8 cellular contexts compared by ENCODE assay signal in genomic region chr20:49216991-49217578, GRCh38. TPM values are rescaled to one million over a fixed set of nuclear protein-coding genes. Genes with fewer than 3 reads are reported as not detected.
DNase-seq lines count a peak whose midpoint lies in the region; ATAC-seq, FAIRE-seq and TF ChIP-seq lines count a peak whose summit lies in the region.

No MANE protein-coding gene starts in this region.

- H3K9me2 ChIP-seq in OCI-LY1 (ENCODE audit: low read depth, low read length), result no peaks in the 10 kb centered on the region

- H3K27me3 ChIP-seq in OCI-LY1 (ENCODE audit: insufficient read depth, low read length), result no peaks in the 10 kb centered on the region
- H3K27me3 ChIP-seq in endothelial cell of umbilical vein (ENCODE audit: control insufficient read depth in 2 of 2, insufficient read depth in 2 of 2, low read length in 2 of 2), result no peaks in the 10 kb centered on the region

- H3K4me1 ChIP-seq in OCI-LY1 (ENCODE audit: insufficient read depth, low read length, severe bottlenecking) (peaks cover 24% of the 10 kb centered on the region), endothelial cell of umbilical vein (ENCODE audit: control insufficient read depth, extremely low read depth, insufficient read depth, low read length) (peaks cover 6% of the 10 kb centered on the region)

- ATAC-seq in HG02763 (IDR thresholded peaks at IDR 0.05; ENCODE audit: unreplicated experiment), result no peak

- peak overlapping the region; percentile 20 for H3K4me3 ChIP-seq in OCI-LY1 (ENCODE audit: low read depth, low read length, poor library complexity, severe bottlenecking)
- H3K4me3 ChIP-seq in endothelial cell of umbilical vein (replicated peaks in 1 of 3; ENCODE audit: insufficient read depth in 1 of 3, low read depth in 1 of 3, low read length in 3 of 3), result no peak overlapping the region

- H3K9me3 ChIP-seq in OCI-LY1 (ENCODE audit: low read length) (no peaks in the 10 kb centered on the region), endothelial cell of umbilical vein (replicated peaks; ENCODE audit: control insufficient read depth, insufficient read depth, low read length) (no peaks in the 10 kb centered on the region)

- dilution Hi-C loops in endothelial cell of umbilical vein (cut with MboI; ENCODE audit: extremely low pct_ligation_motif_present, low sequenced_read_pairs), result no loop called here

- H4K20me1 ChIP-seq in OCI-LY1 (ENCODE audit: insufficient read depth, low read length) (no peaks in the 10 kb centered on the region), endothelial cell of umbilical vein (replicated peaks; ENCODE audit: control insufficient read depth, extremely low read depth, insufficient read depth, low read length) (no peaks in the 10 kb centered on the region)

- H3K36me3 ChIP-seq in OCI-LY1 (ENCODE audit: insufficient read depth, low read length) (peaks cover 9% of the 10 kb centered on the region; the same call in 1 of the 2 replicates), endothelial cell of umbilical vein (ENCODE audit: control insufficient read depth in 2 of 2, extremely low read depth in 1 of 2, insufficient read depth in 2 of 2, low read length in 2 of 2) (peaks cover 0 to 8% of the 10 kb centered on the region in 2 experiments)

- FAIRE-seq in endothelial cell of umbilical vein (lab: Jason Lieb, UNC), result peak; percentile 94

- no peak overlapping the region; the same call in 1 of the 2 replicates for H3K9ac ChIP-seq in OCI-LY1 (ENCODE audit: low read length)
- H3K9ac ChIP-seq in endothelial cell of umbilical vein (replicated peaks; ENCODE audit: extremely low read depth, insufficient read depth, low read length), result no peak overlapping the region

- POLR2A ChIA-PET in endothelial cell of umbilical vein (lab: Charles Lee), result no interaction called here

- no peak overlapping the region for H3K27ac ChIP-seq in OCI-LY1 (ENCODE audit: low read depth, low read length, poor library complexity, severe bottlenecking)
- no peak overlapping the region for H3K27ac ChIP-seq in endothelial cell of umbilical vein (ENCODE audit: insufficient read depth, low read depth, low read length)

- in situ Hi-C loops in KBM-7 (cut with MboI; ENCODE audit: low pct_unique_long_range_greater_than_20kb, low sequenced_read_pairs), result no loop called here

- peak overlapping the region; percentile 67; the same call in 1 of the 2 replicates for H2AFZ ChIP-seq in OCI-LY1 (ENCODE audit: low read length)
- H2AFZ ChIP-seq in endothelial cell of umbilical vein (ENCODE audit: low read depth, low read length), result peak overlapping the region; percentile 89

- H3K79me2 ChIP-seq in OCI-LY1 (ENCODE audit: insufficient read depth, low read length) (peaks cover 15% of the 10 kb centered on the region), endothelial cell of umbilical vein (ENCODE audit: control insufficient read depth, insufficient read depth, low read length) (peaks cover 19% of the 10 kb centered on the region)

- CTCF ChIA-PET in endothelial cell of umbilical vein (lab: Charles Lee), result interaction anchor here (0.6 to 4.8 kb wide), 41 partner anchors 11 to 220 kb away, joined by 3 to 170 read pairs (median 4); partner anchors contain the start of gene STAU1

- no peak for TF ChIP-seq POLR2A in endothelial cell of umbilical vein (IDR thresholded peaks at IDR 0.05; ENCODE audit: low read depth, low read length)

- no TSS peak for BruUV-seq in endothelial cell of umbilical vein (replicated peaks; lab: Mats Ljungman, UMichigan)

- DNase-seq in DMS153 (lab: John Stamatoyannopoulos, UW) (peak; percentile 89), KBM-7 (peak; percentile 95), endothelial cell of umbilical vein (ENCODE audit: low read depth, low spot score) (peak; percentile 89), middle frontal gyrus (ENCODE audit: extremely low spot score, low spot score) (peak; percentile 88)
- DNase-seq in activated CD8-positive, alpha-beta memory T cell treated with anti-CD3 and anti-CD28 coated beads, Interleukin-2, amount 50 U/mL, for 1 hour (ENCODE audit: extremely low read depth), result peak; percentile 86
- DNase-seq in stimulated activated CD8-positive, alpha-beta memory T cell treated with anti-CD3 and anti-CD28 coated beads, Interleukin-2, amount 100 ng/mL, for 48 hours (ENCODE audit: low read depth in 2 of 2), result peak; percentile 88 to 96

- TF ChIP-seq CTCF in OCI-LY1 (IDR thresholded peaks at IDR 0.05; ENCODE audit: low read length) (peak; percentile 88), endothelial cell of umbilical vein (IDR thresholded peaks at IDR 0.05; ENCODE audit: extremely low read depth in 1 of 2, insufficient read depth in 1 of 2, low read depth in 1 of 2, low read length in 2 of 2) (peak; percentile 88)

- H3K9me1 ChIP-seq in endothelial cell of umbilical vein (replicated peaks; ENCODE audit: control insufficient read depth, extremely low read depth, insufficient read depth, low read length), result no peaks in the 10 kb centered on the region

- no peaks in the 10 kb centered on the region for H3F3A ChIP-seq in OCI-LY1 (ENCODE audit: insufficient read depth, low read length)

- intact Hi-C loops in endothelial cell of umbilical vein (cut with micrococcal nuclease), result loop anchor here (1.0 kb wide), 2 partner anchors 29 to 84 kb away; partner anchors contain the start of gene STAU1

- peak overlapping the region; percentile 54 for H3K4me2 ChIP-seq in OCI-LY1 (ENCODE audit: low read length)
- H3K4me2 ChIP-seq in endothelial cell of umbilical vein (ENCODE audit: insufficient read depth, low read length), result peak overlapping the region; percentile 41

TF ChIP-seq in endothelial cell of umbilical vein, 7 proteins besides CTCF, POLR2A, EP300 and RAD21:
- TF ChIP-seq GATA2 (IDR thresholded peaks at IDR 0.05; ENCODE audit: insufficient read depth, insufficient read length, low read depth, low read length), result no peak
- no peak for TF ChIP-seq MAX (IDR thresholded peaks at IDR 0.05; ENCODE audit: insufficient read depth, insufficient read length)
- no peak for TF ChIP-seq EZH2 (IDR thresholded peaks at IDR 0.05; ENCODE audit: borderline replicate concordance, low read depth, low read length, severe bottlenecking)
- TF ChIP-seq FOS (IDR thresholded peaks at IDR 0.05; ENCODE audit: borderline replicate concordance, insufficient read depth, low read length), result no peak
- no peak for TF ChIP-seq JUN (IDR thresholded peaks at IDR 0.05; ENCODE audit: borderline replicate concordance, insufficient read depth, insufficient read length, low read depth)
- TF ChIP-seq MYC (IDR thresholded peaks at IDR 0.05; ENCODE audit: low read depth, low read length), result no peak
- TF ChIP-seq POLR2AphosphoS5 (IDR thresholded peaks at IDR 0.05; ENCODE audit: insufficient read depth, low read depth, low read length), result no peak

RNA-seq across cellular contexts. Expression of gene DDX27, which starts 2.1 kb away (rescaled TPM):
- total RNA-seq in endothelial cell of umbilical vein, result 25.7 and 26.1 TPM in 2 replicates
- polyA plus RNA-seq in endothelial cell of umbilical vein, result 23.1 and 24.0 TPM in 2 replicates
- 22.6 and 22.7 TPM in 2 replicates for polyA plus RNA-seq in endothelial cell of umbilical vein (2011; cell fraction: cytosol; rRNA removed)
- 36.9 and 40.1 TPM in 2 replicates for polyA plus RNA-seq in endothelial cell of umbilical vein (2011; cell fraction: nucleus; rRNA removed)
- 24.5 and 27.6 TPM in 2 replicates for polyA plus RNA-seq in endothelial cell of umbilical vein (2012)
- 17.7 and 21.1 TPM in 2 replicates for polyA minus RNA-seq in endothelial cell of umbilical vein
- polyA minus RNA-seq in endothelial cell of umbilical vein (2011; cell fraction: cytosol; rRNA and poly(A)+ RNA removed), result 36.2 TPM
- polyA minus RNA-seq in endothelial cell of umbilical vein (2011; cell fraction: nucleus; rRNA and poly(A)+ RNA removed), result 18.0 and 20.7 TPM in 2 replicates

RNA-seq across cellular contexts. Expression of gene STAU1, which starts 29.0 kb away (rescaled TPM):
- 98.1 and 103 TPM in 2 replicates for total RNA-seq in endothelial cell of umbilical vein
- 40.9 and 53.1 TPM in 2 replicates for polyA plus RNA-seq in endothelial cell of umbilical vein
- 68.8 and 70.2 TPM in 2 replicates for polyA plus RNA-seq in endothelial cell of umbilical vein (2011; cell fraction: cytosol; rRNA removed)
- 45.4 and 49.6 TPM in 2 replicates for polyA plus RNA-seq in endothelial cell of umbilical vein (2011; cell fraction: nucleus; rRNA removed)
- 94.8 and 98.0 TPM in 2 replicates for polyA plus RNA-seq in endothelial cell of umbilical vein (2012)
- 55.8 and 57.2 TPM in 2 replicates for polyA minus RNA-seq in endothelial cell of umbilical vein
- polyA minus RNA-seq in endothelial cell of umbilical vein (2011; cell fraction: cytosol; rRNA and poly(A)+ RNA removed), result 38.0 TPM
- 22.6 and 23.6 TPM in 2 replicates for polyA minus RNA-seq in endothelial cell of umbilical vein (2011; cell fraction: nucleus; rRNA and poly(A)+ RNA removed)
